ENCODE assay signal across 8 cellular contexts in the genomic region with DNA sequence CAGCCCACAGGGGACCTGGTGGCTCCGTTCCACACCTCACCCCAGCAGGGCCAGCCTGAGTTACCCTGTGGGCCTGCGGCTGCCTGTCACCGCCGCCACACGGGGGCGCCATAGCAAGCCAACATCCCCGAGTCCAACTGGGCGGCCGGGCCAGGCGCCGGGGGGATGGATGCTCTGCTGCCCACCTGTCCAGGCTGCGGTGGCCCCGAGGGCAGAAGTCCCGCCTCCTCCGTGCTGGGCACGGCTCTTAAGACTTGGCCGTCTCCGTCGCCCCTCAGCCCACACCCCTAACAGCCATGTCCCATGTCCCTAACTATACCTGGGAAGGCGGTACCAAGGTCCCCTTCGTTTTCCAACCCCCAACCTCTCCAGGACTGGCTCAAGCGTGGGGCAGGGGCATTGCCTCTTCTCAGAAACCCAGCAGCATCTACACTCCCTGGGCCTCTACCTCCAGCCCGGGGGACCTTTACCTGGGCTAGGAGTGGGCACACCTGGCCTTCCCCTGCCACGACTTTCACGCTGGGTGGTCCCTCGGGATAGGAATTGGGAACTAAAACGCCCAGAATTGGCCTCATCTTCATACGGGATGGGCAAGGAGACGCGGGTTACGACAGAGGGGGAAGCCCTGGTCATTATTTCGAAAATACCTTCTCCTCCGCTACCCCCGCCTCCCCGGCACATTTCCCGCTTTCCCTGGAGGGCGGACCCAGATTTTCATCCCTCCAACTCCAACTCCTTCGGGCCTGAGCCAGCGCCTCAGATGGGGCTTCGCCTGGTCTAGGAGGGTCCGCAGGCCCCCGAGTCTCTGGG.
DNase-seq lines count a peak whose midpoint lies in the region; ATAC-seq and TF ChIP-seq lines count a peak whose summit lies in the region.

No MANE protein-coding gene starts in this region.

- peak overlapping the region; percentile 86 for H3K27ac Mint-ChIP-seq in nephron progenitor cell

- peaks cover 22% of the 10 kb centered on the region for H3K4me1 Mint-ChIP-seq in nephron progenitor cell

- peak overlapping the region; percentile 63 for H3K27ac ChIP-seq in C4-2B

- DNase-seq in HUDEP-2 (lab: John Stamatoyannopoulos, UW; ENCODE audit: unreplicated experiment in 76 of 76) (peak in 69 of 76 experiments; percentile 5 to 89 (median 58)), RKO (ENCODE audit: low spot score) (peak; percentile 29), fibroblast of the conjunctiva (ENCODE audit: low read depth) (peak; percentile 28), nephron progenitor cell (peak; percentile 94)
- peak; percentile 82 for DNase-seq in activated T-helper 9 cell treated with anti-CD3 and anti-CD28 coated beads, Interleukin-2, amount 50 U/mL, for 16 hours (ENCODE audit: low read depth)
- peak; percentile 81 for DNase-seq in stimulated activated naive CD4-positive, alpha-beta T cell treated with Interleukin-2 at 50 U/mL for 16 hours (lab: John Stamatoyannopoulos, UW)

- peaks cover 42% of the 10 kb centered on the region for H3K27me3 Mint-ChIP-seq in nephron progenitor cell (ENCODE audit: low read depth, poor library complexity)

- TF ChIP-seq CTCF in C4-2B (conservative IDR thresholded peaks at IDR 0.05) (peak; percentile 99), nephron progenitor cell (IDR thresholded peaks at IDR 0.05) (peak; percentile 95)

- H3K4me3 Mint-ChIP-seq in nephron progenitor cell = peak overlapping the region; percentile 87

- peaks cover 5% of the 10 kb centered on the region for H3K9me3 Mint-ChIP-seq in nephron progenitor cell

- no peaks in the 10 kb centered on the region for H3K36me3 Mint-ChIP-seq in nephron progenitor cell (ENCODE audit: low read depth)

- peak; percentile 26 for ATAC-seq in GM19324 (IDR thresholded peaks at IDR 0.05; ENCODE audit: low FRiP score, unreplicated experiment)

Comparison
In these comparisons a context has a peak if more than half of its experiments do, and no peak if none do; other contexts are left out.
1. Peak in every context shown above with its lines: DNase-seq, ATAC-seq and H3K27ac ChIP-seq.
2. DNase-seq: peak in every context shown above with its lines; median percentile 94 in nephron progenitor cell; 82 in activated T-helper 9 cell treated with anti-CD3 and anti-CD28 coated beads, Interleukin-2, amount 50 U/mL, for 16 hours; 81 in stimulated activated naive CD4-positive, alpha-beta T cell treated with Interleukin-2 at 50 U/mL for 16 hours; 58 in HUDEP-2; 29 in RKO; 28 in fibroblast of the conjunctiva.